In genomic region chr9:12732971-12733370, GRCh38 we compare ENCODE assay signal across 34 cellular contexts. TPM values are rescaled to one million over a fixed set of nuclear protein-coding genes. Genes with fewer than 3 reads are reported as not detected.
"Had no signal": no experiment of that assay in that cellular context is flagged by ENCODE, and none has a peak within 500 bp of the region (broad histone marks: within the 10 kb centered on the region; RNA-seq: fewer than 3 reads in every experiment).

No MANE protein-coding gene starts in this region.

- H3K27me3 ChIP-seq: ascending aorta, cardiac muscle cell had no signal

- H3K9me3 ChIP-seq: ascending aorta had no signal

- H3K4me1 ChIP-seq: ascending aorta had no signal

- H3K4me3 ChIP-seq: ascending aorta, cardiac muscle cell had no signal

- H3K36me3 ChIP-seq: ascending aorta, cardiac muscle cell had no signal

- DNase-seq: activated B cell treated with CpG ODN at 0.5 μM for 24 hours; activated CD4-positive, alpha-beta memory T cell treated with anti-CD3 and anti-CD28 coated beads for 36 hours; activated CD4-positive, alpha-beta T cell treated with anti-CD3 and anti-CD28 coated beads for 4 hours; activated CD4-positive, alpha-beta T cell treated with anti-CD3 and anti-CD28 coated beads, Interleukin-2, amount 10 ng/mL, durations not matched to agents 24 days and 14 days; activated CD4-positive, alpha-beta T cell treated with anti-CD3 and anti-CD28 coated beads, Interleukin-2, amount 50 U/mL, for 1 hour; activated CD4-positive, alpha-beta T cell treated with anti-CD3 and anti-CD28 coated beads, Interleukin-2, amount 50 U/mL, for 4 hours; activated CD4-positive, CD25-positive, alpha-beta regulatory T cell treated with anti-CD3 and anti-CD28 coated beads, Interleukin-2, amount 50 U/mL, for 72 hours; activated CD8-positive, alpha-beta memory T cell treated with anti-CD3 and anti-CD28 coated beads, Interleukin-2, amount 50 U/mL, for 4 hours; activated CD8-positive, alpha-beta T cell treated with anti-CD3 and anti-CD28 coated beads for 36 hours; activated effector memory CD4-positive, alpha-beta T cell treated with anti-CD3 and anti-CD28 coated beads, Interleukin-2, amount 50 U/mL, for 16 hours; activated gamma-delta T cell treated with Interleukin-2 at 50 U/mL for 16 hours; activated naive CD4-positive, alpha-beta T cell; activated naive CD4-positive, alpha-beta T cell treated with anti-CD3 and anti-CD28 coated beads for 36 hours; activated naive CD4-positive, alpha-beta T cell treated with anti-CD3 and anti-CD28 coated beads, Interleukin-2, amount 50 U/mL, for 16 hours; activated naive CD8-positive, alpha-beta T cell treated with anti-CD3 and anti-CD28 coated beads for 36 hours; activated T-cell treated with anti-CD3 and anti-CD28 coated beads for 4 hours; activated T-cell treated with anti-CD3 and anti-CD28 coated beads, Interleukin-2, amount 50 U/mL, for 1 hour; activated T-cell treated with anti-CD3 and anti-CD28 coated beads, Interleukin-2, amount 50 U/mL, for 4 hours; activated T-cell treated with anti-CD3 and anti-CD28 coated beads, Interleukin-2, amount 50 U/mL, for 72 hours; amygdala; anterior cingulate cortex; caudate nucleus; cerebellar nuclear complex; T-helper 1 cell; T-helper 2 cell; T-helper 9 cell had no signal

- H3K27ac ChIP-seq: ascending aorta, cardiac muscle cell, VCaP had no signal

- ATAC-seq: activated CD8-positive, alpha-beta T cell treated with anti-CD3 and anti-CD28 coated beads for 36 hours; activated naive CD4-positive, alpha-beta T cell treated with anti-CD3 and anti-CD28 coated beads, Interleukin-2, amount 50 U/mL, for 72 hours; activated T-cell treated with anti-CD3 and anti-CD28 coated beads, Interleukin-2, amount 50 U/mL, for 4 hours; activated T-cell treated with anti-CD3 and anti-CD28 coated beads, Interleukin-2, amount 50 U/mL, for 72 hours; activated T-helper 17 cell treated with anti-CD3 and anti-CD28 coated beads, Interleukin-2, amount 50 U/mL, for 72 hours had no signal

RNA-seq across cellular contexts. Expression of gene TYRP1, which starts 39.8 kb away (rescaled TPM):
- total RNA-seq: activated B cell treated with CpG ODN at 0.5 μM for 24 hours; activated CD4-positive, alpha-beta memory T cell treated with anti-CD3 and anti-CD28 coated beads for 36 hours; activated CD4-positive, alpha-beta T cell treated with anti-CD3 and anti-CD28 coated beads, Interleukin-2, amount 10 ng/mL, durations not matched to agents 24 days and 14 days; activated CD8-positive, alpha-beta memory T cell treated with anti-CD3 and anti-CD28 coated beads for 36 hours; activated CD8-positive, alpha-beta T cell treated with anti-CD3 and anti-CD28 coated beads for 36 hours; activated naive CD4-positive, alpha-beta T cell treated with anti-CD3 and anti-CD28 coated beads for 36 hours; activated naive CD4-positive, alpha-beta T cell treated with anti-CD3 and anti-CD28 coated beads, Interleukin-2, amount 50 U/mL, for 72 hours; activated naive CD8-positive, alpha-beta T cell treated with anti-CD3 and anti-CD28 coated beads for 36 hours; activated T-cell treated with anti-CD3 and anti-CD28 coated beads, Interleukin-2, amount 50 U/mL, for 4 hours; activated T-cell treated with anti-CD3 and anti-CD28 coated beads, Interleukin-2, amount 50 U/mL, for 72 hours; activated T-helper 1 cell treated with anti-CD3 and anti-CD28 coated beads, Interleukin-12 subunit alpha, Interleukin-12 subunit beta, Interleukin-2, Interleukin-4 antibody, amounts not matched to agents 30 ng/mL and 10 ng/mL and 1 ng/mL, durations not matched to agents 14 hours and 24 hours and 36 hours; activated T-helper 17 cell treated with anti-CD3 and anti-CD28 coated beads, Interleukin-2, amount 50 U/mL, for 72 hours; ascending aorta; bronchial epithelial cell had no signal

RNA-seq across cellular contexts. Expression of gene LURAP1L, which starts 41.8 kb away (rescaled TPM):
- total RNA-seq: activated B cell treated with CpG ODN at 0.5 μM for 24 hours; activated CD4-positive, alpha-beta memory T cell treated with anti-CD3 and anti-CD28 coated beads for 36 hours; activated CD4-positive, alpha-beta T cell treated with anti-CD3 and anti-CD28 coated beads, Interleukin-2, amount 10 ng/mL, durations not matched to agents 24 days and 14 days; activated CD8-positive, alpha-beta memory T cell treated with anti-CD3 and anti-CD28 coated beads for 36 hours; activated CD8-positive, alpha-beta T cell treated with anti-CD3 and anti-CD28 coated beads for 36 hours; activated naive CD4-positive, alpha-beta T cell treated with anti-CD3 and anti-CD28 coated beads for 36 hours; activated naive CD4-positive, alpha-beta T cell treated with anti-CD3 and anti-CD28 coated beads, Interleukin-2, amount 50 U/mL, for 72 hours; activated naive CD8-positive, alpha-beta T cell treated with anti-CD3 and anti-CD28 coated beads for 36 hours; activated T-cell treated with anti-CD3 and anti-CD28 coated beads, Interleukin-2, amount 50 U/mL, for 4 hours; activated T-cell treated with anti-CD3 and anti-CD28 coated beads, Interleukin-2, amount 50 U/mL, for 72 hours; activated T-helper 1 cell treated with anti-CD3 and anti-CD28 coated beads, Interleukin-12 subunit alpha, Interleukin-12 subunit beta, Interleukin-2, Interleukin-4 antibody, amounts not matched to agents 30 ng/mL and 10 ng/mL and 1 ng/mL, durations not matched to agents 14 hours and 24 hours and 36 hours; activated T-helper 17 cell treated with anti-CD3 and anti-CD28 coated beads, Interleukin-2, amount 50 U/mL, for 72 hours had no signal
